In genomic region chr3:12622335-12622734, GRCh38 we compare ENCODE assay signal across 1 cellular context.
TF ChIP-seq lines count a peak whose summit lies in the region.

No MANE protein-coding gene starts in this region.

TF ChIP-seq in IMR-90, 13 proteins besides CTCF, POLR2A, EP300 and RAD21:
- TF ChIP-seq, protein P1, sequence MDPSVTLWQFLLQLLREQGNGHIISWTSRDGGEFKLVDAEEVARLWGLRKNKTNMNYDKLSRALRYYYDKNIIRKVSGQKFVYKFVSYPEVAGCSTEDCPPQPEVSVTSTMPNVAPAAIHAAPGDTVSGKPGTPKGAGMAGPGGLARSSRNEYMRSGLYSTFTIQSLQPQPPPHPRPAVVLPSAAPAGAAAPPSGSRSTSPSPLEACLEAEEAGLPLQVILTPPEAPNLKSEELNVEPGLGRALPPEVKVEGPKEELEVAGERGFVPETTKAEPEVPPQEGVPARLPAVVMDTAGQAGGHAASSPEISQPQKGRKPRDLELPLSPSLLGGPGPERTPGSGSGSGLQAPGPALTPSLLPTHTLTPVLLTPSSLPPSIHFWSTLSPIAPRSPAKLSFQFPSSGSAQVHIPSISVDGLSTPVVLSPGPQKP (IDR thresholded peaks at IDR 0.05; ENCODE audit: borderline replicate concordance, low read depth, low read length): no peak
- TF ChIP-seq RCOR1 (IDR thresholded peaks at IDR 0.05; ENCODE audit: insufficient replicate concordance, low read length) (no peak), BHLHE40 (IDR thresholded peaks at IDR 0.05; ENCODE audit: low read depth, low read length) (no peak), MXI1 (IDR thresholded peaks at IDR 0.05; ENCODE audit: borderline replicate concordance, low read depth, low read length) (no peak), MAFK (IDR thresholded peaks at IDR 0.05; ENCODE audit: low read depth, low read length) (no peak), NFE2L2 (IDR thresholded peaks at IDR 0.05; ENCODE audit: low read depth, low read length) (no peak), CEBPB (IDR thresholded peaks at IDR 0.05; ENCODE audit: low read depth, low read length) (no peak), FOS (IDR thresholded peaks at IDR 0.05; ENCODE audit: low read depth, low read length) (no peak), MAZ (IDR thresholded peaks at IDR 0.05; ENCODE audit: borderline replicate concordance, low read depth, low read length) (no peak)
- TF ChIP-seq, protein P2, sequence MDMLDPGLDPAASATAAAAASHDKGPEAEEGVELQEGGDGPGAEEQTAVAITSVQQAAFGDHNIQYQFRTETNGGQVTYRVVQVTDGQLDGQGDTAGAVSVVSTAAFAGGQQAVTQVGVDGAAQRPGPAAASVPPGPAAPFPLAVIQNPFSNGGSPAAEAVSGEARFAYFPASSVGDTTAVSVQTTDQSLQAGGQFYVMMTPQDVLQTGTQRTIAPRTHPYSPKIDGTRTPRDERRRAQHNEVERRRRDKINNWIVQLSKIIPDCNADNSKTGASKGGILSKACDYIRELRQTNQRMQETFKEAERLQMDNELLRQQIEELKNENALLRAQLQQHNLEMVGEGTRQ (IDR thresholded peaks at IDR 0.05; ENCODE audit: low read depth, low read length): no peak
TF ChIP-seq in IMR-90: peak in this region for 0.
